Comparison of ENCODE assay signal across 32 cellular contexts in the genomic region with DNA sequence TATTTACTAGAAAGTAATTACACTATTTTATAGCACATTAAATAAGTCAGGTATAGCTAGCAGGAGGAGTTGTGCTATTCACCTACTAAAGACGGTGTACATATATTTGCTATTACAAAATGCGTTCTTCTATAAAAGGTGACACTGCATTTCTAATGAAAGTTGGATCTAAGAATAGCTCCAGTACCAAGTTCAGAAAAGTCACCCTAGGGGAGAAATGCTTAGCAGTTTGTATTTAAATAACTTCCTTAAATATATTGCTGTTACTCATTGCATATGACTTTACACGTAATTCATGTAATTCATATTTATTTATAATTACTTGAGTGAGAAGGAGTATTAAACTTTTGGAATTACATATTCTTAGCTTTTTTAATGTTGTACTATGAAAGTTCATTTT.
"Had no signal": no experiment of that assay in that cellular context is flagged by ENCODE, and none has a peak within 500 bp of the region (broad histone marks: within the 10 kb centered on the region; RNA-seq: fewer than 3 reads in every experiment).

No MANE protein-coding gene starts in this region.

- H3K9me3 ChIP-seq: ascending aorta, colonic mucosa, esophagus squamous epithelium, heart right ventricle, left lung, lower lobe of right lung, pancreas, prostate gland, uterus had no signal

- H3K27me3 Mint-ChIP-seq: brain, type B pancreatic cell had no signal

- DNase-seq: activated CD4-positive, alpha-beta T cell treated with anti-CD3 and anti-CD28 coated beads for 48 hours; activated CD4-positive, alpha-beta T cell treated with anti-CD3 and anti-CD28 coated beads, Interleukin-2, amount 50 U/mL, for 48 hours; activated CD8-positive, alpha-beta memory T cell treated with anti-CD3 and anti-CD28 coated beads for 24 hours; activated effector memory CD4-positive, alpha-beta T cell treated with anti-CD3 and anti-CD28 coated beads, Interleukin-2, amount 50 U/mL, for 16 hours; activated naive CD4-positive, alpha-beta T cell treated with anti-CD3 and anti-CD28 coated beads for 36 hours; activated naive CD8-positive, alpha-beta T cell treated with anti-CD3 and anti-CD28 coated beads, Interleukin-2, amount 10 ng/mL, durations not matched to agents 7 days and 5 days; cerebellar nuclear complex; colonic mucosa; effector CD8-positive, alpha-beta T cell; esophagus squamous epithelium; foreskin melanocyte; heart right ventricle; left lung; lower lobe of right lung; mesenchymal stem cell; naive thymus-derived CD8-positive, alpha-beta T cell; nucleus accumbens; pancreas; stimulated activated CD4-positive, alpha-beta T cell treated with anti-CD3 and anti-CD28 coated beads, Interleukin-15, amount 100 ng/mL, for 24 hours; stimulated activated naive CD4-positive, alpha-beta T cell treated with Interleukin-2 at 50 U/mL for 16 hours; T-helper 9 cell; uterus; WERI-Rb-1 had no signal

- H3K4me3 Mint-ChIP-seq: activated naive CD4-positive, alpha-beta T cell treated with anti-CD3 and anti-CD28 coated beads for 36 hours; activated naive CD8-positive, alpha-beta T cell treated with anti-CD3 and anti-CD28 coated beads, Interleukin-2, amount 10 ng/mL, durations not matched to agents 7 days and 5 days; activated T-helper 1 cell treated with anti-CD3 and anti-CD28 coated beads, Interleukin-12 subunit alpha, Interleukin-12 subunit beta, Interleukin-2, Interleukin-4 antibody, amounts not matched to agents 30 ng/mL and 10 ng/mL and 1 ng/mL, durations not matched to agents 14 hours and 24 hours and 36 hours; brain; naive thymus-derived CD8-positive, alpha-beta T cell; neural crest cell; type B pancreatic cell had no signal

- ATAC-seq: activated CD4-positive, CD25-positive, alpha-beta regulatory T cell treated with anti-CD3 and anti-CD28 coated beads, Interleukin-2, amount 50 U/mL, for 24 hours; heart right ventricle; left lung; lower lobe of right lung; naive thymus-derived CD8-positive, alpha-beta T cell; pancreas had no signal

- H3K4me1 Mint-ChIP-seq: brain had no signal

- H3K36me3 Mint-ChIP-seq: activated naive CD8-positive, alpha-beta T cell treated with anti-CD3 and anti-CD28 coated beads, Interleukin-2, amount 10 ng/mL, durations not matched to agents 7 days and 5 days; brain; naive thymus-derived CD8-positive, alpha-beta T cell; type B pancreatic cell had no signal

- H3K27me3 ChIP-seq: ascending aorta, cardiac muscle cell, colonic mucosa, esophagus squamous epithelium, heart right ventricle, left lung, pancreas, uterus had no signal

- H3K27ac ChIP-seq: ascending aorta, cardiac muscle cell, colonic mucosa, epithelial cell of prostate, esophagus squamous epithelium, heart right ventricle, left lung, lower lobe of right lung, pancreas, prostate gland, uterus, WERI-Rb-1 had no signal

- H3K9me3 Mint-ChIP-seq: activated naive CD4-positive, alpha-beta T cell treated with anti-CD3 and anti-CD28 coated beads for 36 hours; activated naive CD8-positive, alpha-beta T cell treated with anti-CD3 and anti-CD28 coated beads, Interleukin-2, amount 10 ng/mL, durations not matched to agents 7 days and 5 days; activated T-helper 1 cell treated with anti-CD3 and anti-CD28 coated beads, Interleukin-12 subunit alpha, Interleukin-12 subunit beta, Interleukin-2, Interleukin-4 antibody, amounts not matched to agents 30 ng/mL and 10 ng/mL and 1 ng/mL, durations not matched to agents 14 hours and 24 hours and 36 hours; naive thymus-derived CD8-positive, alpha-beta T cell; neural crest cell; type B pancreatic cell had no signal

- H3K27ac Mint-ChIP-seq: activated naive CD4-positive, alpha-beta T cell treated with anti-CD3 and anti-CD28 coated beads for 36 hours; activated naive CD8-positive, alpha-beta T cell treated with anti-CD3 and anti-CD28 coated beads, Interleukin-2, amount 10 ng/mL, durations not matched to agents 7 days and 5 days; activated T-helper 1 cell treated with anti-CD3 and anti-CD28 coated beads, Interleukin-12 subunit alpha, Interleukin-12 subunit beta, Interleukin-2, Interleukin-4 antibody, amounts not matched to agents 30 ng/mL and 10 ng/mL and 1 ng/mL, durations not matched to agents 14 hours and 24 hours and 36 hours; brain; naive thymus-derived CD8-positive, alpha-beta T cell; type B pancreatic cell had no signal
